In the genomic region with DNA sequence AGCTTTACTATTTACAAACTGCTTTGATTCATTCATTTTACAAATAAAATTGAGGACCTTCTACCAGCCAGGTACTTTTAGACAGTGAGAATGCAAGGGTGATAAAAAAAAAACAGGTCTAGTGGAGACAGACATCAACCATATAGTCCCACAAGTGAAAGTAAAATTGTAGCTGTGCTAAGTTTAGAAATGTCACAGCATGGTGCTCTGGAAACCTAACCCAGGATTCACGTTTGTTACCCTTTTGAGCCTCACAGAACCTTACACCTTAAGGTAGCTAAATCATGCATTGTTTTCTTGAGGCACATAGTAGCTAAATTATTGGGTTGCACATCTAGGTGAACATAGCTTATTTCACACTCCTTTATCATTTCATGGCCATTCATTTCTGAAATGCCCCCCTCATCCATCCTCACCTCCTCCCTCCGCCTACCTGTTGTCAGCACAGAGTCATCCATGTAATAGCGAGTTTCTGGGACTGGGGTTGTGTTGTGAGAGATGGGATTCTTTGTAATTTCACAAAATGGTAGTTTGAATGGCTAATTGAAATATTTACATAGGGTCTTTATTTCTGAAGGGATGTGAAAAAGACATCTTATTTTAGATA, we compare ENCODE assay signal across 16 cellular contexts. TPM values are rescaled to one million over a fixed set of nuclear protein-coding genes. Genes with fewer than 3 reads are reported as not detected.
DNase-seq lines count a peak whose midpoint lies in the region; ATAC-seq lines count a peak whose summit lies in the region.
"Had no signal": no experiment of that assay in that cellular context is flagged by ENCODE, and none has a peak within 500 bp of the region (broad histone marks: within the 10 kb centered on the region; RNA-seq: fewer than 3 reads in every experiment).

No MANE protein-coding gene starts in this region.

- CTCF ChIA-PET in activated naive CD4-positive, alpha-beta T cell treated with anti-CD3 and anti-CD28 coated beads for 36 hours (lab: Charles Lee): interaction anchor here (0.6 to 1.0 kb wide), 5 partner anchors 16 to 79 kb away, joined by 3 to 5 read pairs (median 3); no protein-coding TSS in a partner anchor

- DNase-seq in activated naive CD4-positive, alpha-beta T cell treated with anti-CD3 and anti-CD28 coated beads for 36 hours: peak; percentile 21
- DNase-seq in activated naive CD4-positive, alpha-beta T cell (lab: John Stamatoyannopoulos, UW): no peak
- DNase-seq in T-helper 17 cell (no peak), AG08395 (ENCODE audit: low spot score) (no peak), AML-193 (lab: John Stamatoyannopoulos, UW) (no peak), NCI-H345 (lab: John Stamatoyannopoulos, UW) (no peak)
- no peak for DNase-seq in stimulated activated effector memory CD8-positive, alpha-beta T cell treated with anti-CD3 and anti-CD28 coated beads, Interleukin-12 subunit alpha, Interleukin-12 subunit beta, amount 100 ng/mL, for 72 hours (ENCODE audit: low spot score in 2 of 2)
- DNase-seq: dermis blood vessel endothelial cell; heart left ventricle; kidney; NCI-H1417 treated with DMSO at 0.1 percent for 48 hours; NCI-H226; stimulated activated CD4-positive, alpha-beta T cell treated with anti-CD3 and anti-CD28 coated beads, Interleukin-12 subunit alpha, Interleukin-12 subunit beta, amount 100 ng/mL, for 4 hours had no signal

- H3K27me3 Mint-ChIP-seq in activated naive CD4-positive, alpha-beta T cell treated with anti-CD3 and anti-CD28 coated beads for 36 hours (ENCODE audit: low read depth): no peaks in the 10 kb centered on the region
- H3K27me3 Mint-ChIP-seq in T-helper 17 cell: no peaks in the 10 kb centered on the region

- H3K4me3 Mint-ChIP-seq in activated naive CD4-positive, alpha-beta T cell treated with anti-CD3 and anti-CD28 coated beads for 36 hours: no peak overlapping the region
- no peak overlapping the region for H3K4me3 Mint-ChIP-seq in T-helper 17 cell
- no peak overlapping the region for H3K4me3 Mint-ChIP-seq in stimulated activated effector memory CD8-positive, alpha-beta T cell treated with anti-CD3 and anti-CD28 coated beads, Interleukin-12 subunit alpha, Interleukin-12 subunit beta, amount 100 ng/mL, for 72 hours

- intact Hi-C loops in activated naive CD4-positive, alpha-beta T cell treated with anti-CD3 and anti-CD28 coated beads for 36 hours (cut with micrococcal nuclease): no loop called here

- no peaks in the 10 kb centered on the region for H3K9me3 Mint-ChIP-seq in activated naive CD4-positive, alpha-beta T cell treated with anti-CD3 and anti-CD28 coated beads for 36 hours
- no peaks in the 10 kb centered on the region for H3K9me3 Mint-ChIP-seq in stimulated activated effector memory CD8-positive, alpha-beta T cell treated with anti-CD3 and anti-CD28 coated beads, Interleukin-12 subunit alpha, Interleukin-12 subunit beta, amount 100 ng/mL, for 72 hours

- peaks cover 20% of the 10 kb centered on the region for H3K4me1 Mint-ChIP-seq in activated naive CD4-positive, alpha-beta T cell treated with anti-CD3 and anti-CD28 coated beads for 36 hours (ENCODE audit: low read depth)
- H3K4me1 Mint-ChIP-seq in T-helper 17 cell: peaks cover 20% of the 10 kb centered on the region
- H3K4me1 Mint-ChIP-seq in stimulated activated effector memory CD8-positive, alpha-beta T cell treated with anti-CD3 and anti-CD28 coated beads, Interleukin-12 subunit alpha, Interleukin-12 subunit beta, amount 100 ng/mL, for 72 hours: peaks cover 23% of the 10 kb centered on the region

- H3K9me3 ChIP-seq in T-helper 17 cell (ENCODE audit: control insufficient read depth, low read length, poor library complexity, severe bottlenecking): no peaks in the 10 kb centered on the region
- H3K9me3 ChIP-seq: esophagus muscularis mucosa, heart left ventricle, SJSA1 had no signal

- H3K27ac Mint-ChIP-seq in activated naive CD4-positive, alpha-beta T cell treated with anti-CD3 and anti-CD28 coated beads for 36 hours: peak overlapping the region; percentile 6
- peak overlapping the region; percentile 49 for H3K27ac Mint-ChIP-seq in T-helper 17 cell
- H3K27ac Mint-ChIP-seq in stimulated activated effector memory CD8-positive, alpha-beta T cell treated with anti-CD3 and anti-CD28 coated beads, Interleukin-12 subunit alpha, Interleukin-12 subunit beta, amount 100 ng/mL, for 72 hours: no peak overlapping the region

- peaks cover 24% of the 10 kb centered on the region for H3K36me3 Mint-ChIP-seq in activated naive CD4-positive, alpha-beta T cell treated with anti-CD3 and anti-CD28 coated beads for 36 hours (ENCODE audit: low read depth)
- peaks cover 3% of the 10 kb centered on the region for H3K36me3 Mint-ChIP-seq in T-helper 17 cell (ENCODE audit: low read depth)
- peaks cover 32% of the 10 kb centered on the region for H3K36me3 Mint-ChIP-seq in stimulated activated effector memory CD8-positive, alpha-beta T cell treated with anti-CD3 and anti-CD28 coated beads, Interleukin-12 subunit alpha, Interleukin-12 subunit beta, amount 100 ng/mL, for 72 hours

- peak; percentile 61 for ATAC-seq in HG02642 (IDR thresholded peaks at IDR 0.05; ENCODE audit: poor library complexity, unreplicated experiment)
- no peak for ATAC-seq in T-helper 17 cell
- ATAC-seq in stimulated activated effector memory CD8-positive, alpha-beta T cell treated with anti-CD3 and anti-CD28 coated beads, Interleukin-12 subunit alpha, Interleukin-12 subunit beta, amount 100 ng/mL, for 72 hours: peak; percentile 45
- ATAC-seq: heart left ventricle had no signal

RNA-seq across cellular contexts. Expression of gene MTA3, which starts 7.1 kb away (rescaled TPM):
- total RNA-seq in activated naive CD4-positive, alpha-beta T cell treated with anti-CD3 and anti-CD28 coated beads for 36 hours: 10 to 100 TPM; 31.9 to 38.0 TPM
- 10 to 100 TPM; 19.0 to 25.2 TPM for total RNA-seq in T-helper 17 cell
